In genomic region chrX:20500171-20500865, GRCh38 we compare ENCODE assay signal across 11 cellular contexts.
DNase-seq lines count a peak whose midpoint lies in the region; ATAC-seq, FAIRE-seq and TF ChIP-seq lines count a peak whose summit lies in the region.
"Had no signal": no experiment of that assay in that cellular context is flagged by ENCODE, and none has a peak within 500 bp of the region (broad histone marks: within the 10 kb centered on the region; RNA-seq: fewer than 3 reads in every experiment).

No MANE protein-coding gene starts in this region.

- H3K9me3 ChIP-seq in MM.1S (replicated peaks; ENCODE audit: insufficient read depth, low read length): no peaks in the 10 kb centered on the region
- H3K9me3 ChIP-seq in body of pancreas: no peaks in the 10 kb centered on the region
- H3K9me3 ChIP-seq in neural progenitor cell (ENCODE audit: low read depth): no peaks in the 10 kb centered on the region
- H3K9me3 ChIP-seq: colonic mucosa had no signal

- WGBS in body of pancreas, 2 donors: 59 to 61% methylated on average over 6 of the region's 6 CpGs

- FAIRE-seq in colon (lab: Jason Lieb, UNC): peak; percentile 86

- H3K9me3 Mint-ChIP-seq in neural progenitor cell: no peaks in the 10 kb centered on the region

- H3K4me1 Mint-ChIP-seq in neural progenitor cell: no peaks in the 10 kb centered on the region

- H3K36me3 Mint-ChIP-seq in neural progenitor cell: no peaks in the 10 kb centered on the region

- ATAC-seq in GM18520 (IDR thresholded peaks at IDR 0.05; ENCODE audit: unreplicated experiment) (peak; percentile 63), GM21390 (IDR thresholded peaks at IDR 0.05; ENCODE audit: unreplicated experiment) (peak; percentile 61), HG03108 (IDR thresholded peaks at IDR 0.05; ENCODE audit: unreplicated experiment) (no peak), body of pancreas (no peak)
- ATAC-seq: left cardiac atrium had no signal

- H4K20me1 ChIP-seq in MM.1S (ENCODE audit: insufficient read depth, low read length): no peaks in the 10 kb centered on the region
- no peaks in the 10 kb centered on the region for H4K20me1 ChIP-seq in neural progenitor cell (ENCODE audit: low read depth)

- no peak overlapping the region for H3K4me3 Mint-ChIP-seq in neural progenitor cell

- no peaks in the 10 kb centered on the region for H3K27me3 ChIP-seq in MM.1S (replicated peaks; ENCODE audit: insufficient read depth, low read length)
- H3K27me3 ChIP-seq in body of pancreas: no peaks in the 10 kb centered on the region
- H3K27me3 ChIP-seq in neural progenitor cell: no peaks in the 10 kb centered on the region
- H3K27me3 ChIP-seq: colonic mucosa had no signal

- TF ChIP-seq POLR2A in body of pancreas (IDR thresholded peaks at IDR 0.05): no peak

- H3K4me1 ChIP-seq in MM.1S (ENCODE audit: low read length): peaks cover 16% of the 10 kb centered on the region
- no peaks in the 10 kb centered on the region for H3K4me1 ChIP-seq in body of pancreas
- no peaks in the 10 kb centered on the region for H3K4me1 ChIP-seq in neural progenitor cell
- H3K4me1 ChIP-seq: colonic mucosa had no signal

- H3K9ac ChIP-seq in MM.1S (ENCODE audit: low read length): no peak overlapping the region
- H3K9ac ChIP-seq in neural progenitor cell: no peak overlapping the region

- H3F3A ChIP-seq in MM.1S (ENCODE audit: insufficient read depth, low read length) (peaks cover 11% of the 10 kb centered on the region; the same call in 1 of the 2 replicates), neural progenitor cell (ENCODE audit: low read depth) (no peaks in the 10 kb centered on the region)

- intact Hi-C loops in posterior vena cava (cut with DNase I): no loop called here
- intact Hi-C loops in body of pancreas (cut with DNase I): no loop called here

- TF ChIP-seq CTCF in MM.1S (IDR thresholded peaks at IDR 0.05; ENCODE audit: low read length): no peak
- TF ChIP-seq CTCF in body of pancreas (IDR thresholded peaks at IDR 0.05): no peak
- no peak for TF ChIP-seq CTCF in neural progenitor cell (IDR thresholded peaks at IDR 0.05)

- DNase-seq in MM.1S (peak; percentile 50), posterior vena cava (ENCODE audit: low spot score) (no peak), body of pancreas (no peak), neural progenitor cell (ENCODE audit: low spot score) (no peak)
- DNase-seq: colonic mucosa, left cardiac atrium, NCI-H1092 had no signal

- H3K27ac ChIP-seq in MM.1S (ENCODE audit: low read length): no peak overlapping the region
- H3K27ac ChIP-seq in body of pancreas: no peak overlapping the region
- no peak overlapping the region for H3K27ac ChIP-seq in neural progenitor cell

- H3K27ac Mint-ChIP-seq in neural progenitor cell: no peak overlapping the region

- H2AFZ ChIP-seq in MM.1S (ENCODE audit: low read length): no peak overlapping the region
- H2AFZ ChIP-seq in neural progenitor cell (replicated peaks): no peak overlapping the region

- H3K4me3 ChIP-seq in MM.1S (ENCODE audit: low read length): peak overlapping the region; percentile 25; the same call in 1 of the 2 replicates
- H3K4me3 ChIP-seq in body of pancreas: no peak overlapping the region
- H3K4me3 ChIP-seq in neural progenitor cell: no peak overlapping the region
- H3K4me3 ChIP-seq: colonic mucosa had no signal

- H3K36me3 ChIP-seq in MM.1S (replicated peaks; ENCODE audit: insufficient read depth, low read length) (no peaks in the 10 kb centered on the region), body of pancreas (replicated peaks in 1 of 2; ENCODE audit: insufficient read depth in 1 of 2, low read depth in 2 of 2) (no peaks in the 10 kb centered on the region), neural progenitor cell (no peaks in the 10 kb centered on the region)
- H3K36me3 ChIP-seq: colonic mucosa had no signal

- no peaks in the 10 kb centered on the region for H3K79me2 ChIP-seq in MM.1S (ENCODE audit: low read length)
- no peaks in the 10 kb centered on the region for H3K79me2 ChIP-seq in neural progenitor cell (ENCODE audit: low read depth)

- H3K27me3 Mint-ChIP-seq in neural progenitor cell (ENCODE audit: insufficient read depth, low read depth): no peaks in the 10 kb centered on the region

- no peaks in the 10 kb centered on the region for H3K9me2 ChIP-seq in MM.1S (replicated peaks; ENCODE audit: insufficient read depth, low read length)

- H3K4me2 ChIP-seq in MM.1S (ENCODE audit: low read depth, low read length): peak overlapping the region; percentile 65
- no peak overlapping the region for H3K4me2 ChIP-seq in neural progenitor cell

Comparison
In these comparisons a context has a peak if more than half of its experiments do, and no peak if none do; other contexts are left out.
1. ATAC-seq: peak in GM18520 (single experiment) and GM21390 (single experiment); none in HG03108 (single experiment) and body of pancreas (single experiment).